12 cellular contexts compared by ENCODE assay signal in genomic region chr5:128667148-128667547, GRCh38.
DNase-seq lines count a peak whose midpoint lies in the region; ATAC-seq and TF ChIP-seq lines count a peak whose summit lies in the region.
"Had no signal": no experiment of that assay in that cellular context is flagged by ENCODE, and none has a peak within 500 bp of the region (broad histone marks: within the 10 kb centered on the region; RNA-seq: fewer than 3 reads in every experiment).

No MANE protein-coding gene starts in this region.

- TF ChIP-seq CTCF in GM10266 (IDR thresholded peaks at IDR 0.05; ENCODE audit: control insufficient read depth, insufficient read depth, low read depth, missing control alignments) (peak; percentile 36), brain (conservative IDR thresholded peaks at IDR 0.05) (peak; percentile 19 to 37)

- DNase-seq in GM10266 (ENCODE audit: extremely low spot score) (no peak), Kasumi-1 (lab: John Stamatoyannopoulos, UW) (peak; percentile 9 to 16), medulla oblongata (ENCODE audit: extremely low spot score) (peak; percentile 52), NCI-H146 (lab: John Stamatoyannopoulos, UW) (no peak)
- DNase-seq: activated CD4-positive, alpha-beta memory T cell treated with anti-CD3 and anti-CD28 coated beads for 36 hours; mesenchymal stem cell; stimulated activated CD4-positive, alpha-beta T cell treated with anti-CD3 and anti-CD28 coated beads, Interleukin-12 subunit alpha, Interleukin-12 subunit beta, amount 100 ng/mL, for 4 hours; T1000 had no signal

- H3K9me3 Mint-ChIP-seq in brain: no peaks in the 10 kb centered on the region
- H3K9me3 Mint-ChIP-seq: activated CD4-positive, alpha-beta memory T cell treated with anti-CD3 and anti-CD28 coated beads for 36 hours; activated T-helper 2 cell treated with anti-CD3 and anti-CD28 coated beads, Interferon-gamma antibody, Interleukin-2, Interleukin-4, amounts not matched to agents 10 μg/mL and 5 μg/mL and 100 μg/mL, durations not matched to agents 14 hours and 24 hours and 36 hours had no signal

- no peak overlapping the region for H3K4me3 Mint-ChIP-seq in brain
- H3K4me3 Mint-ChIP-seq: activated CD4-positive, alpha-beta memory T cell treated with anti-CD3 and anti-CD28 coated beads for 36 hours had no signal

- no peaks in the 10 kb centered on the region for H3K36me3 Mint-ChIP-seq in brain
- H3K36me3 Mint-ChIP-seq: activated CD4-positive, alpha-beta memory T cell treated with anti-CD3 and anti-CD28 coated beads for 36 hours had no signal

- no peaks in the 10 kb centered on the region for H3K27me3 Mint-ChIP-seq in brain

- H3K27ac Mint-ChIP-seq in brain: no peak overlapping the region
- H3K27ac Mint-ChIP-seq: activated CD4-positive, alpha-beta memory T cell treated with anti-CD3 and anti-CD28 coated beads for 36 hours; activated T-helper 2 cell treated with anti-CD3 and anti-CD28 coated beads, Interferon-gamma antibody, Interleukin-2, Interleukin-4, amounts not matched to agents 10 μg/mL and 5 μg/mL and 100 μg/mL, durations not matched to agents 14 hours and 24 hours and 36 hours had no signal

- peaks cover 7% of the 10 kb centered on the region for H3K4me1 Mint-ChIP-seq in brain

- ATAC-seq in GM18907 (IDR thresholded peaks at IDR 0.05; ENCODE audit: unreplicated experiment) (no peak), HG02588 (IDR thresholded peaks at IDR 0.05; ENCODE audit: unreplicated experiment) (no peak)

Comparison
In these comparisons a context has a peak if more than half of its experiments do, and no peak if none do; other contexts are left out.
1. DNase-seq: peak in Kasumi-1 (2 of 2) and medulla oblongata (single experiment); none in GM10266 (single experiment) and NCI-H146 (single experiment).